ENCODE assay signal across 8 cellular contexts in the genomic region with DNA sequence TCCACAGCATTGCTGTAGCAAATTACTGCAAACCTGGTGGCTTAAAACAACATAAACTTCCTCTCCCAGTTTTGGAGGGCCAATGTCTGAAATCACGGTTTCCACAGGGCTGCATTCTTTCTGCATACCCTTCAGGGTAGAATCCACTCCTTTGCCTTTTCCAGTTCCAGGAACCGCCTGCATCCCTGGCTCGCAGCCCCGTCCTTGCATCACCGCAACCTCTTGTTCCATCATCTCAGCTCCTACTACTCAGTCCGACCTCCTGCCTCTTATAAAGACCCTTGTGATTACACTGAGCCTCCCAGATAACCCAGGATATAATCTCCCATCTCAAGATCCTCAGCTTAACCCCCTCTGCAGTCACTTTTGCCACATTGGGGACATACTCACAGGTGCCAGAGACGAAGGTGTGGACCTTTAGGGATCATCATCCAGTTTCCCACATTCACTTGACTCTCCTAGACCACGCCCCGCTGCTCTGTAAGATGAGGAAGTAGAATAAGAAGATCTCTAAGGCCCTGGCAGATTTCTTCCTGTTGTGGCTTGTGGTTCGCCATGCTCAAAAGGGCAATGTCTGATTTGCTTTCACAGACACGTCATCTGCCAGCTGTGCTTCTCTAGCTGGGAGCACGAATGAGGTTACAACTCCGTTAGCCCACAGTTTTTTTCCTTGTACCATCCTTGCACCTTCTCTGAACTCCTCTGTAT.
A peak's percentile ranks its signal among the peaks of the same experiment; 100 is the strongest.
DNase-seq lines count a peak whose midpoint lies in the region; ATAC-seq, FAIRE-seq and TF ChIP-seq lines count a peak whose summit lies in the region.

No MANE protein-coding gene starts in this region.

- H3K4me1 ChIP-seq in BLaER1: peaks cover 38% of the 10 kb centered on the region
- H3K4me1 ChIP-seq in astrocyte (ENCODE audit: insufficient read depth, low read length): peaks cover 7% of the 10 kb centered on the region
- peaks cover 3% of the 10 kb centered on the region for H3K4me1 ChIP-seq in mesenchymal stem cell (ENCODE audit: control insufficient read depth, insufficient read depth, low read depth, low read length)

- ATAC-seq in GM21737 (IDR thresholded peaks at IDR 0.05; ENCODE audit: unreplicated experiment) (peak; percentile 65), HG02840 (IDR thresholded peaks at IDR 0.05; ENCODE audit: low FRiP score, unreplicated experiment) (no peak), GM19463 (IDR thresholded peaks at IDR 0.05; ENCODE audit: unreplicated experiment) (no peak)

- H3K4me2 ChIP-seq in BLaER1: peak overlapping the region; percentile 96
- H3K4me2 ChIP-seq in astrocyte (ENCODE audit: low read length): no peak overlapping the region
- no peak overlapping the region for H3K4me2 ChIP-seq in mesenchymal stem cell (ENCODE audit: low read length, poor library complexity, severe bottlenecking)

- H3K36me3 ChIP-seq in BLaER1: no peaks in the 10 kb centered on the region
- H3K36me3 ChIP-seq in astrocyte (ENCODE audit: insufficient read depth, low read length): no peaks in the 10 kb centered on the region
- no peaks in the 10 kb centered on the region for H3K36me3 ChIP-seq in mesenchymal stem cell (ENCODE audit: control insufficient read depth in 1 of 2, insufficient read depth in 2 of 2, low read depth in 1 of 2, low read length in 2 of 2)

- no peak overlapping the region; the same call in 1 of the 2 replicates for H3K9ac ChIP-seq in BLaER1
- no peak overlapping the region for H3K9ac ChIP-seq in astrocyte (ENCODE audit: low read length)
- no peak overlapping the region for H3K9ac ChIP-seq in mesenchymal stem cell (ENCODE audit: low read length)

- H3K27ac ChIP-seq in BLaER1 (no peak overlapping the region), astrocyte (ENCODE audit: low read depth, low read length) (no peak overlapping the region), mesenchymal stem cell (ENCODE audit: low read length, poor library complexity, severe bottlenecking) (no peak overlapping the region)

- H3K27ac Mint-ChIP-seq in astrocyte (ENCODE audit: unreplicated experiment): peak overlapping the region; percentile 77

- no peak overlapping the region for H2BK15ac ChIP-seq in mesenchymal stem cell (ENCODE audit: low read depth, poor library complexity, severe bottlenecking)

- no peak overlapping the region for H4K8ac ChIP-seq in mesenchymal stem cell (ENCODE audit: low read length)

- H3K4ac ChIP-seq in mesenchymal stem cell (ENCODE audit: low read depth in 1 of 2, low read length in 2 of 2): no peak overlapping the region

- H3K27me3 Mint-ChIP-seq in astrocyte (ENCODE audit: low read depth, unreplicated experiment): peaks cover 14% of the 10 kb centered on the region

- DNase-seq in RCC 7860 (ENCODE audit: low spot score): peak; percentile 65
- peak; percentile 72 for DNase-seq in astrocyte (ENCODE audit: low read depth)
- DNase-seq in stimulated activated CD4-positive, alpha-beta T cell treated with anti-CD3 and anti-CD28 coated beads, Interleukin-2, amount 100 ng/mL, for 4 hours (ENCODE audit: low read depth): peak; percentile 5
- DNase-seq in mesenchymal stem cell: no peak

- H2AFZ ChIP-seq in astrocyte (ENCODE audit: low read depth, low read length) (no peak overlapping the region), mesenchymal stem cell (ENCODE audit: low read depth, low read length) (no peak overlapping the region)

- peaks cover 8% of the 10 kb centered on the region for H3K9me3 Mint-ChIP-seq in astrocyte (ENCODE audit: unreplicated experiment)

- no peak for TF ChIP-seq CTCF in astrocyte (IDR thresholded peaks at IDR 0.05; ENCODE audit: insufficient read depth, low read depth, low read length)

- H4K91ac ChIP-seq in mesenchymal stem cell (ENCODE audit: low read length): no peak overlapping the region

- FAIRE-seq in RCC 7860 (lab: Jason Lieb, UNC) (peak; percentile 55), astrocyte (lab: Jason Lieb, UNC) (no peak)

- 85% methylated on average over 13 of the region's 13 CpGs for WGBS in mesenchymal stem cell

- no peak overlapping the region for H2BK5ac ChIP-seq in mesenchymal stem cell (ENCODE audit: low read depth, low read length, poor library complexity, severe bottlenecking)

- H3K23ac ChIP-seq in mesenchymal stem cell (ENCODE audit: low read length in 2 of 2): no peak overlapping the region

- no peaks in the 10 kb centered on the region for H3K36me3 Mint-ChIP-seq in astrocyte (ENCODE audit: low read depth, unreplicated experiment)

- 0 out of 2 replicates have a peak, but pooled peaks cover 14% of the 10 kb centered on the region for H4K20me1 ChIP-seq in BLaER1
- no peaks in the 10 kb centered on the region for H4K20me1 ChIP-seq in astrocyte (ENCODE audit: insufficient read depth, low read length)

- H3K79me1 ChIP-seq in mesenchymal stem cell (replicated peaks; ENCODE audit: low read length, poor library complexity, severe bottlenecking): no peaks in the 10 kb centered on the region

- no peak overlapping the region for H2BK120ac ChIP-seq in mesenchymal stem cell (ENCODE audit: low read depth, low read length)

- H3K18ac ChIP-seq in mesenchymal stem cell (ENCODE audit: low read depth in 1 of 2, low read length in 2 of 2): no peak overlapping the region

- H3K79me2 ChIP-seq in astrocyte (ENCODE audit: insufficient read depth, low read length): no peaks in the 10 kb centered on the region

- H3K4me3 ChIP-seq in BLaER1 (peak overlapping the region; percentile 56), astrocyte (ENCODE audit: insufficient read depth, low read depth, low read length) (no peak overlapping the region), mesenchymal stem cell (ENCODE audit: insufficient read depth in 1 of 2, low read depth in 1 of 2, low read length in 2 of 2) (no peak overlapping the region)

- H3K14ac ChIP-seq in mesenchymal stem cell (ENCODE audit: low read length in 2 of 2): no peak overlapping the region

- no peak overlapping the region for H2AK5ac ChIP-seq in mesenchymal stem cell (ENCODE audit: low read length, severe bottlenecking)

- H2BK12ac ChIP-seq in mesenchymal stem cell (ENCODE audit: low read length in 2 of 2): no peak overlapping the region

- peak overlapping the region; percentile 64 for H3K4me3 Mint-ChIP-seq in astrocyte (ENCODE audit: unreplicated experiment)

- no peaks in the 10 kb centered on the region for H3K9me3 ChIP-seq in BLaER1
- no peaks in the 10 kb centered on the region for H3K9me3 ChIP-seq in astrocyte (ENCODE audit: insufficient read depth, low read depth, low read length)
- no peaks in the 10 kb centered on the region for H3K9me3 ChIP-seq in mesenchymal stem cell (ENCODE audit: control insufficient read depth, low read length)

- peaks cover 25% of the 10 kb centered on the region for H3K4me1 Mint-ChIP-seq in astrocyte (ENCODE audit: low read depth, unreplicated experiment)

- H3K27me3 ChIP-seq in BLaER1 (no peaks in the 10 kb centered on the region), astrocyte (ENCODE audit: insufficient read depth, low read length) (peaks cover 7% of the 10 kb centered on the region), mesenchymal stem cell (ENCODE audit: control insufficient read depth in 1 of 2, insufficient read depth in 1 of 2, low read length in 2 of 2) (no peaks in the 10 kb centered on the region)
